In genomic region chr14:50616275-50616674, GRCh38 we compare ENCODE assay signal across 21 cellular contexts. TPM values are rescaled to one million over a fixed set of nuclear protein-coding genes. Genes with fewer than 3 reads are reported as not detected.
A peak's percentile ranks its signal among the peaks of the same experiment; 100 is the strongest.
DNase-seq lines count a peak whose midpoint lies in the region; ATAC-seq, FAIRE-seq and TF ChIP-seq lines count a peak whose summit lies in the region.
"Had no signal": no experiment of that assay in that cellular context is flagged by ENCODE, and none has a peak within 500 bp of the region (broad histone marks: within the 10 kb centered on the region; RNA-seq: fewer than 3 reads in every experiment).

No MANE protein-coding gene starts in this region.

- H3K4me2 ChIP-seq in A549: no peak overlapping the region
- H3K4me2 ChIP-seq: BLaER1 treated with 17β-estradiol and CSF1 and Interleukin-3, amounts not matched to agents 10 nM and 100 nM had no signal

- TF ChIP-seq RAD21 in A549 (conservative IDR thresholded peaks at IDR 0.05 in 1 of 2, IDR thresholded peaks at IDR 0.05 in 1 of 2): no peak

- no peak for DNase-seq in A549 (ENCODE audit: low read depth in 1 of 2, low spot score in 1 of 2)
- DNase-seq in caudate nucleus (lab: John Stamatoyannopoulos, UW): no peak
- DNase-seq in NCI-H1436 (lab: John Stamatoyannopoulos, UW): no peak
- no peak for DNase-seq in superior temporal gyrus (ENCODE audit: extremely low spot score)
- DNase-seq in dedifferentiated amniotic fluid mesenchymal stem cell (ENCODE audit: extremely low spot score): no peak
- DNase-seq: ACHN; AML-193; BE2C; CD4-positive, alpha-beta T cell; CD8-positive, alpha-beta memory T cell; DMS53; DMS79 treated with DMSO at 0.1 percent for 48 hours; GF-D8; GOT3 had no signal

- H3K4me3 ChIP-seq in A549: no peak overlapping the region
- H3K4me3 ChIP-seq: BLaER1 treated with 17β-estradiol and CSF1 and Interleukin-3, amounts not matched to agents 10 nM and 100 nM; HAP-1 had no signal

- ATAC-seq in A549: no peak

- WGBS in A549 (ENCODE audit: missing lambda C conversion rate): 65% methylated on average over 2 of the region's 2 CpGs

- no peaks in the 10 kb centered on the region for H3K27me3 ChIP-seq in layer of hippocampus (ENCODE audit: control insufficient read depth, insufficient read depth, low read length)
- H3K27me3 ChIP-seq: BE2C; BLaER1 treated with 17β-estradiol and CSF1 and Interleukin-3, amounts not matched to agents 10 nM and 100 nM had no signal

- no peak for TF ChIP-seq CTCF in A549 (IDR thresholded peaks at IDR 0.05)

- no peak overlapping the region for H3K27ac ChIP-seq in A549
- peak overlapping the region; percentile 84 for H3K27ac ChIP-seq in caudate nucleus (ENCODE audit: low read depth, low read length)
- H3K27ac ChIP-seq in layer of hippocampus (ENCODE audit: low read depth, low read length): peak overlapping the region; percentile 77
- H3K27ac ChIP-seq: 22Rv1; BLaER1 treated with 17β-estradiol and CSF1 and Interleukin-3, amounts not matched to agents 10 nM and 100 nM had no signal

- no peak for TF ChIP-seq POLR2A in A549 (IDR thresholded peaks at IDR 0.05; ENCODE audit: low read length)

- POLR2A ChIA-PET in A549 (lab: Yijun Ruan, JAX): no interaction called here

- CTCF ChIA-PET in A549 (lab: Yijun Ruan, JAX): interaction anchor here (1.1 to 3.0 kb wide), 4 partner anchors 16 to 161 kb away, joined by 4 to 13 read pairs (median 10); no protein-coding TSS in a partner anchor

- no peak for FAIRE-seq in A549 (lab: Jason Lieb, UNC)
- FAIRE-seq: GM12891, GM18507, H54 had no signal

- no peaks in the 10 kb centered on the region for H3K4me1 ChIP-seq in A549
- H3K4me1 ChIP-seq: BE2C had no signal

- no peak for TF ChIP-seq EP300 in A549 (IDR thresholded peaks at IDR 0.05)

- no peaks in the 10 kb centered on the region for H3K9me3 ChIP-seq in A549
- H3K9me3 ChIP-seq: BE2C; BLaER1 treated with 17β-estradiol and CSF1 and Interleukin-3, amounts not matched to agents 10 nM and 100 nM; HAP-1 had no signal

TF ChIP-seq in A549, 52 proteins besides CTCF, POLR2A, EP300 and RAD21:
- TF ChIP-seq ZC3H11A (IDR thresholded peaks at IDR 0.05) (peak; percentile 96), HOXB5 (CRISPR knock-in tag; IDR thresholded peaks at IDR 0.05) (no peak)

RNA-seq across cellular contexts. Expression of gene SAV1, which starts 51.8 kb away (rescaled TPM):
- polyA plus RNA-seq in A549 (2011; rRNA removed) (20.1 and 20.3 TPM in 2 replicates), A549 (2017; fragmentation: RNase III; extraction: RNeasy Plus Mini Kit Qiagen cat#74134 plus additional on column Dnase treatment) (17.5 to 20.3 TPM (median 18.2 TPM) in 3 replicates)
- polyA plus RNA-seq in A549 (2012; cell fraction: cytosol; rRNA removed): 7.7 and 8.5 TPM in 2 replicates
- polyA plus RNA-seq in A549 (2012; cell fraction: nucleus; rRNA removed): 3.0 and 3.8 TPM in 2 replicates
- 6.9 and 9.6 TPM in 2 replicates for polyA minus RNA-seq in A549 (2011; rRNA and poly(A)+ RNA removed)

RNA-seq across cellular contexts. Expression of gene ATL1, which starts 56.3 kb away (rescaled TPM):
- polyA plus RNA-seq in A549 (2011; rRNA removed): 4.4 and 4.7 TPM in 2 replicates
- 0.90 and 1.3 TPM in 2 replicates for polyA plus RNA-seq in A549 (2012; cell fraction: cytosol; rRNA removed)
- polyA plus RNA-seq in A549 (2012; cell fraction: nucleus; rRNA removed): 0.50 and 1.1 TPM in 2 replicates
- 4.2 to 6.6 TPM (median 5.1 TPM) in 3 replicates for polyA plus RNA-seq in A549 (2017; fragmentation: RNase III; extraction: RNeasy Plus Mini Kit Qiagen cat#74134 plus additional on column Dnase treatment)
- 3.3 and 4.2 TPM in 2 replicates for polyA minus RNA-seq in A549 (2011; rRNA and poly(A)+ RNA removed)

Comparison
In these comparisons a context has a peak if more than half of its experiments do, and no peak if none do; other contexts are left out.
1. H3K27ac ChIP-seq: peak in caudate nucleus (single experiment) and layer of hippocampus (single experiment); none in A549 (0 of 2).